Comparison of ENCODE assay signal across 8 cellular contexts in genomic region chr19:47239610-47240296, GRCh38. TPM values are rescaled to one million over a fixed set of nuclear protein-coding genes. Genes with fewer than 3 reads are reported as not detected.
DNase-seq lines count a peak whose midpoint lies in the region; ATAC-seq, FAIRE-seq and TF ChIP-seq lines count a peak whose summit lies in the region.

No MANE protein-coding gene starts in this region.

- peaks cover 45% of the 10 kb centered on the region for H3K4me1 ChIP-seq in CD8-positive, alpha-beta memory T cell (ENCODE audit: insufficient read depth, low read length)
- H3K4me1 ChIP-seq in naive thymus-derived CD4-positive, alpha-beta T cell (ENCODE audit: control insufficient read depth in 2 of 2, insufficient read depth in 2 of 2, low read length in 2 of 2), result peaks cover 35 to 40% of the 10 kb centered on the region in 2 donors

- no peaks in the 10 kb centered on the region for H3K36me3 ChIP-seq in CD8-positive, alpha-beta memory T cell (ENCODE audit: insufficient read depth, low read length)
- no peaks in the 10 kb centered on the region for H3K36me3 ChIP-seq in naive thymus-derived CD4-positive, alpha-beta T cell (ENCODE audit: control insufficient read depth in 2 of 3, insufficient read depth in 3 of 3, low read length in 3 of 3)

- peaks cover 7 to 25% (median 22%) of the 10 kb centered on the region in 3 donors for H3K4me1 Mint-ChIP-seq in CD8-positive, alpha-beta memory T cell
- H3K4me1 Mint-ChIP-seq in activated CD8-positive, alpha-beta T cell treated with anti-CD3 and anti-CD28 coated beads for 36 hours (ENCODE audit: low read depth), result peaks cover 22% of the 10 kb centered on the region
- peaks cover 14% of the 10 kb centered on the region for H3K4me1 Mint-ChIP-seq in endothelial cell (ENCODE audit: unreplicated experiment)
- peaks cover 6 to 27% (median 19%) of the 10 kb centered on the region in 7 donors for H3K4me1 Mint-ChIP-seq in naive thymus-derived CD4-positive, alpha-beta T cell

- TF ChIP-seq CTCF in activated CD8-positive, alpha-beta T cell treated with anti-CD3 and anti-CD28 coated beads for 36 hours (IDR thresholded peaks at IDR 0.05), result no peak
- TF ChIP-seq CTCF in endothelial cell (IDR thresholded peaks at IDR 0.05; ENCODE audit: unreplicated experiment), result no peak

- CTCF ChIA-PET in CD8-positive, alpha-beta memory T cell (lab: Charles Lee), result interaction anchor here (1.0 to 1.5 kb wide), 6 partner anchors 8 to 109 kb away, joined by 3 to 5 read pairs (median 4); partner anchors contain the start of gene SAE1
- CTCF ChIA-PET in activated CD8-positive, alpha-beta T cell treated with anti-CD3 and anti-CD28 coated beads for 36 hours (lab: Charles Lee), result interaction anchor here (1.0 to 2.3 kb wide), 3 partner anchors 14 to 81 kb away, joined by 3 to 7 read pairs (median 6); no protein-coding TSS in a partner anchor
- CTCF ChIA-PET in naive thymus-derived CD4-positive, alpha-beta T cell (lab: Charles Lee), result interaction anchor here (0.6 to 1.5 kb wide), 3 partner anchors 10 to 29 kb away, joined by 3 to 6 read pairs (median 3); no protein-coding TSS in a partner anchor

- peaks cover 0 to 1% of the 10 kb centered on the region in 2 donors for H3K27me3 Mint-ChIP-seq in CD8-positive, alpha-beta memory T cell
- no peaks in the 10 kb centered on the region for H3K27me3 Mint-ChIP-seq in activated CD8-positive, alpha-beta T cell treated with anti-CD3 and anti-CD28 coated beads for 36 hours
- H3K27me3 Mint-ChIP-seq in endothelial cell (ENCODE audit: unreplicated experiment), result peaks cover 8% of the 10 kb centered on the region
- peaks cover 0 to 11% (median 0%) of the 10 kb centered on the region in 5 donors for H3K27me3 Mint-ChIP-seq in naive thymus-derived CD4-positive, alpha-beta T cell

- ATAC-seq in activated CD8-positive, alpha-beta T cell treated with anti-CD3 and anti-CD28 coated beads for 36 hours, result peak; percentile 5
- peak; percentile 38 for ATAC-seq in naive thymus-derived CD4-positive, alpha-beta T cell
- ATAC-seq in GM18870 (IDR thresholded peaks at IDR 0.05; ENCODE audit: unreplicated experiment) (no peak), HG02588 (IDR thresholded peaks at IDR 0.05; ENCODE audit: unreplicated experiment) (no peak)

- no peaks in the 10 kb centered on the region for H3K36me3 Mint-ChIP-seq in CD8-positive, alpha-beta memory T cell
- peaks cover 3% of the 10 kb centered on the region for H3K36me3 Mint-ChIP-seq in activated CD8-positive, alpha-beta T cell treated with anti-CD3 and anti-CD28 coated beads for 36 hours (ENCODE audit: low read depth)
- peaks cover 10% of the 10 kb centered on the region for H3K36me3 Mint-ChIP-seq in endothelial cell (ENCODE audit: low read depth, unreplicated experiment)
- H3K36me3 Mint-ChIP-seq in naive thymus-derived CD4-positive, alpha-beta T cell, result peaks cover 0 to 3% (median 0%) of the 10 kb centered on the region in 5 donors

- POLR2A ChIA-PET in CD8-positive, alpha-beta memory T cell (lab: Charles Lee), result interaction anchor here (0.5 to 1.9 kb wide), 8 partner anchors 7 to 1773 kb away, joined by 3 to 14 read pairs (median 6); partner anchors contain the start of genes CCDC9 and ZC3H4
- POLR2A ChIA-PET in activated CD8-positive, alpha-beta T cell treated with anti-CD3 and anti-CD28 coated beads for 36 hours (lab: Charles Lee), result interaction anchor here (0.9 to 4.3 kb wide), 4 partner anchors 11 to 129 kb away, joined by 3 to 23 read pairs (median 6); no protein-coding TSS in a partner anchor
- POLR2A ChIA-PET in naive thymus-derived CD4-positive, alpha-beta T cell (lab: Charles Lee), result interaction anchor here (0.9 to 2.1 kb wide), 8 partner anchors 7 to 126 kb away, joined by 3 to 13 read pairs (median 6); partner anchors contain the start of genes CCDC9, SAE1 and ZC3H4

- FAIRE-seq in GM19239 (lab: Jason Lieb, UNC), result no peak

- H3K9me3 ChIP-seq in CD8-positive, alpha-beta memory T cell (ENCODE audit: low read length), result no peaks in the 10 kb centered on the region
- H3K9me3 ChIP-seq in naive thymus-derived CD4-positive, alpha-beta T cell (ENCODE audit: control insufficient read depth in 2 of 3, low read length in 3 of 3), result no peaks in the 10 kb centered on the region

- H3K4me3 ChIP-seq in CD8-positive, alpha-beta memory T cell (ENCODE audit: low read length), result peak overlapping the region; percentile 28
- H3K4me3 ChIP-seq in naive thymus-derived CD4-positive, alpha-beta T cell (ENCODE audit: low read length), result peak overlapping the region; percentile 32

- H3K27ac Mint-ChIP-seq in CD8-positive, alpha-beta memory T cell, result peak overlapping the region in 4 of 8 donors; percentile 21 to 87 (median 60)
- H3K27ac Mint-ChIP-seq in activated CD8-positive, alpha-beta T cell treated with anti-CD3 and anti-CD28 coated beads for 36 hours, result no peak overlapping the region
- no peak overlapping the region for H3K27ac Mint-ChIP-seq in endothelial cell (ENCODE audit: unreplicated experiment)
- H3K27ac Mint-ChIP-seq in naive thymus-derived CD4-positive, alpha-beta T cell, result peak overlapping the region in 4 of 9 donors; percentile 53 to 86 (median 67)

- no peaks in the 10 kb centered on the region for H3K27me3 ChIP-seq in CD8-positive, alpha-beta memory T cell (ENCODE audit: insufficient read depth, low read length, poor library complexity, severe bottlenecking)
- no peaks in the 10 kb centered on the region for H3K27me3 ChIP-seq in naive thymus-derived CD4-positive, alpha-beta T cell (ENCODE audit: control insufficient read depth in 2 of 2, insufficient read depth in 2 of 2, low read length in 2 of 2)

- peak; percentile 64 to 87 (median 71) for DNase-seq in CD8-positive, alpha-beta memory T cell
- DNase-seq in NCI-H1105 treated with DMSO at 0.1 percent for 48 hours (lab: John Stamatoyannopoulos, UW) (peak; percentile 87), endothelial cell (ENCODE audit: low spot score) (peak; percentile 53), GM19239 (ENCODE audit: insufficient read length, low spot score) (no peak)
- DNase-seq in activated CD8-positive, alpha-beta T cell treated with anti-CD3 and anti-CD28 coated beads for 36 hours, result peak; percentile 68
- peak in 8 of 9 donors; percentile 39 to 75 (median 45) for DNase-seq in naive thymus-derived CD4-positive, alpha-beta T cell

- H3K9me3 Mint-ChIP-seq in CD8-positive, alpha-beta memory T cell, result no peaks in the 10 kb centered on the region
- H3K9me3 Mint-ChIP-seq in activated CD8-positive, alpha-beta T cell treated with anti-CD3 and anti-CD28 coated beads for 36 hours, result no peaks in the 10 kb centered on the region
- no peaks in the 10 kb centered on the region for H3K9me3 Mint-ChIP-seq in endothelial cell (ENCODE audit: unreplicated experiment)
- H3K9me3 Mint-ChIP-seq in naive thymus-derived CD4-positive, alpha-beta T cell, result peaks cover 0 to 5% (median 0%) of the 10 kb centered on the region in 11 donors

- no peak overlapping the region for H3K27ac ChIP-seq in CD8-positive, alpha-beta memory T cell (ENCODE audit: low read depth, low read length)
- H3K27ac ChIP-seq in naive thymus-derived CD4-positive, alpha-beta T cell (ENCODE audit: low read depth, low read length), result peak overlapping the region; percentile 37

- H3K4me3 Mint-ChIP-seq in CD8-positive, alpha-beta memory T cell, result peak overlapping the region in 3 of 7 donors; percentile 50 to 59 (median 50)
- H3K4me3 Mint-ChIP-seq in activated CD8-positive, alpha-beta T cell treated with anti-CD3 and anti-CD28 coated beads for 36 hours, result peak overlapping the region; percentile 8
- H3K4me3 Mint-ChIP-seq in endothelial cell (ENCODE audit: unreplicated experiment), result no peak overlapping the region
- peak overlapping the region in 7 of 10 donors; percentile 26 to 84 (median 65) for H3K4me3 Mint-ChIP-seq in naive thymus-derived CD4-positive, alpha-beta T cell

- intact Hi-C loops in activated CD8-positive, alpha-beta T cell treated with anti-CD3 and anti-CD28 coated beads for 36 hours (cut with micrococcal nuclease), result loop anchor here (10.0 kb wide), 1 partner anchor 85 kb away; no protein-coding TSS in a partner anchor
- intact Hi-C loops in naive thymus-derived CD4-positive, alpha-beta T cell (cut with micrococcal nuclease), result loop anchor here (2.0 to 10.0 kb wide), 4 partner anchors 191 to 1377 kb away; partner anchors contain the start of genes FOXA3 (in 1 of the 2), PRKD2 (in 1 of the 2), SYMPK (in 1 of the 2) and TMEM160 (in 1 of the 2)

RNA-seq across cellular contexts. Expression of gene BBC3, which starts 8.8 kb away (rescaled TPM):
- total RNA-seq in CD8-positive, alpha-beta memory T cell, result 10 to 100 TPM; 19.8 to 20.1 TPM
- 8.3 TPM for polyA plus RNA-seq in CD8-positive, alpha-beta memory T cell
- 10 to 100 TPM; 23.2 to 26.2 TPM for total RNA-seq in activated CD8-positive, alpha-beta T cell treated with anti-CD3 and anti-CD28 coated beads for 36 hours
- 18.6 TPM for total RNA-seq in endothelial cell (ENCODE audit: unreplicated experiment)
- total RNA-seq in naive thymus-derived CD4-positive, alpha-beta T cell, result 10 to 100 TPM; 13.7 to 42.0 (median 22.5) TPM
- 10 to 100 TPM in 1 of 2 donors, 1 to 10 TPM in 1; 8.5 to 13.8 TPM for polyA plus RNA-seq in naive thymus-derived CD4-positive, alpha-beta T cell

RNA-seq across cellular contexts. Expression of gene CCDC9, which starts 16.6 kb away (rescaled TPM):
- 10 to 100 TPM; 20.4 to 23.1 TPM for total RNA-seq in CD8-positive, alpha-beta memory T cell
- 9.4 TPM for polyA plus RNA-seq in CD8-positive, alpha-beta memory T cell
- 10 to 100 TPM; 24.4 to 27.0 TPM for total RNA-seq in activated CD8-positive, alpha-beta T cell treated with anti-CD3 and anti-CD28 coated beads for 36 hours
- 28.0 TPM for total RNA-seq in endothelial cell (ENCODE audit: unreplicated experiment)
- total RNA-seq in naive thymus-derived CD4-positive, alpha-beta T cell, result 10 to 100 TPM; 41.9 to 80.0 (median 51.4) TPM
- polyA plus RNA-seq in naive thymus-derived CD4-positive, alpha-beta T cell, result 10 to 100 TPM in 1 of 2 donors, 1 to 10 TPM in 1; 8.5 to 13.0 TPM

RNA-seq across cellular contexts. Expression of gene INAFM1, which starts 34.9 kb away (rescaled TPM):
- total RNA-seq in CD8-positive, alpha-beta memory T cell, result 1 to 10 TPM; 7.3 to 9.3 TPM
- 2.3 TPM for polyA plus RNA-seq in CD8-positive, alpha-beta memory T cell
- 10 to 100 TPM; 11.4 to 12.7 TPM for total RNA-seq in activated CD8-positive, alpha-beta T cell treated with anti-CD3 and anti-CD28 coated beads for 36 hours
- 4.8 TPM for total RNA-seq in endothelial cell (ENCODE audit: unreplicated experiment)
- total RNA-seq in naive thymus-derived CD4-positive, alpha-beta T cell, result 10 to 100 TPM; 11.6 to 21.7 (median 16.7) TPM
- polyA plus RNA-seq in naive thymus-derived CD4-positive, alpha-beta T cell, result 1 to 10 TPM; 2.3 to 3.0 TPM

Comparison
In these comparisons a context has a peak if more than half of its experiments do, and no peak if none do; other contexts are left out.
1. ATAC-seq: peak in activated CD8-positive, alpha-beta T cell treated with anti-CD3 and anti-CD28 coated beads for 36 hours (single experiment) and naive thymus-derived CD4-positive, alpha-beta T cell (single experiment); none in GM18870 (single experiment) and HG02588 (single experiment).